ENCODE assay signal across 8 cellular contexts in the genomic region with DNA sequence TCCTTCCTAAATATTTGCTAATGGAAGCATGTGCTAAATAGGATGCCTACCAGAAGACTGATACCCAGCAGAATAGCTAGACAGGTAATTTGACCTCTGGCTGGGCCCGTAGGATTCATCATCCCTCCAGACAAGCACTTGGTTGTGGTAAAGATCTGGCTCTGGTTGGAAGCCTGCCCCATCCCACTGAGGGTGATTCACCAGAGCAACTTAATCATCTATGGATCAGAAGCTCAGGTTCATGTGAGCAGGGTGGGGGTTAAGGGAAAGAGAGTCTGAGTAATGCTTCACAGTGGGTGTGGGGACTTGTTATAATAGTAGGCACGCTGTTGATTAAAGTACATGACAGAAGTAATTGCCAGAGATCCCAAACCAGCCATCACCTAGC. TPM values are rescaled to one million over a fixed set of nuclear protein-coding genes. Genes with fewer than 3 reads are reported as not detected.
DNase-seq lines count a peak whose midpoint lies in the region; ATAC-seq and TF ChIP-seq lines count a peak whose summit lies in the region.
"Not testable (repeated sequence)": the region's sequence is repeated elsewhere in the genome, so short reads cannot be mapped to it uniquely, and the experiment has no call there.
"Had no signal": no experiment of that assay in that cellular context is flagged by ENCODE, and none has a peak within 500 bp of the region (broad histone marks: within the 10 kb centered on the region; RNA-seq: fewer than 3 reads in every experiment).

No MANE protein-coding gene starts in this region.

- BruUV-seq in IMR-90 (replicated peaks; lab: Mats Ljungman, UMichigan): not testable (repeated sequence)

- H3K36me3 ChIP-seq in IMR-90 (ENCODE audit: control insufficient read depth, insufficient read depth, low read length); brain microvascular endothelial cell (replicated peaks): not testable (repeated sequence)

- not testable (repeated sequence) for H3K23ac ChIP-seq in IMR-90 (ENCODE audit: low read depth, low read length)

- H3K27me3 ChIP-seq in IMR-90 (ENCODE audit: control insufficient read depth, insufficient read depth, low read length); brain microvascular endothelial cell (replicated peaks): not testable (repeated sequence)

- not testable (repeated sequence) for H4K8ac ChIP-seq in IMR-90 (ENCODE audit: low read depth in 2 of 2, low read length in 2 of 2)

- H3K4me3 Mint-ChIP-seq in T-helper 2 cell treated with Interferon-gamma antibody and Interleukin-4, amounts not matched to agents 5 μg/mL and 100 μg/mL, for 36 hours: not testable (repeated sequence)

- POLR2A ChIA-PET in IMR-90 (lab: Charles Lee; ENCODE audit: unreplicated experiment): not testable (repeated sequence)

- not testable (repeated sequence) for TF ChIP-seq POLR2A in IMR-90 (IDR thresholded peaks at IDR 0.05; ENCODE audit: low read depth, low read length)

- not testable (repeated sequence) for H3K9me1 ChIP-seq in IMR-90 (ENCODE audit: insufficient read depth, low read length)

- H4K91ac ChIP-seq in IMR-90 (ENCODE audit: insufficient read depth, low read depth, low read length): not testable (repeated sequence)

- H4K20me1 ChIP-seq in IMR-90 (ENCODE audit: insufficient read depth, low read length): not testable (repeated sequence)

- peak; percentile 86 for ATAC-seq in IMR-90 (ENCODE audit: low read depth)

- H3K56ac ChIP-seq in IMR-90 (ENCODE audit: extremely low read depth, insufficient read depth, low read length): not testable (repeated sequence)

- not testable (repeated sequence) for H3K27me3 Mint-ChIP-seq in T-helper 2 cell treated with Interferon-gamma antibody and Interleukin-4, amounts not matched to agents 5 μg/mL and 100 μg/mL, for 36 hours (ENCODE audit: low read depth)

- not testable (repeated sequence) for H3K4me1 Mint-ChIP-seq in T-helper 2 cell treated with Interferon-gamma antibody and Interleukin-4, amounts not matched to agents 5 μg/mL and 100 μg/mL, for 36 hours (ENCODE audit: low read depth)

- H2AK9ac ChIP-seq in IMR-90 (replicated peaks; ENCODE audit: low read depth, low read length, poor library complexity): not testable (repeated sequence)

- H2BK120ac ChIP-seq in IMR-90 (ENCODE audit: low read depth, low read length): not testable (repeated sequence)

- CTCF ChIA-PET in IMR-90 (lab: Yijun Ruan, JAX): not testable (repeated sequence)

- not testable (repeated sequence) for TF ChIP-seq RAD21 in IMR-90 (IDR thresholded peaks at IDR 0.05; ENCODE audit: low read length)

- TF ChIP-seq CTCF in IMR-90 (conservative IDR thresholded peaks at IDR 0.05; ENCODE audit: low read depth, low read length); brain microvascular endothelial cell (IDR thresholded peaks at IDR 0.05; ENCODE audit: low read depth, low read length, missing control alignments): not testable (repeated sequence)

- H2AK5ac ChIP-seq in IMR-90 (ENCODE audit: low read depth, low read length): not testable (repeated sequence)

- not testable (repeated sequence) for H3K79me1 ChIP-seq in IMR-90 (ENCODE audit: low read depth in 1 of 2, low read length in 2 of 2)

- not testable (repeated sequence) for H3K4me1 ChIP-seq in IMR-90 (ENCODE audit: control insufficient read depth, insufficient read depth, low read length)

- not testable (repeated sequence) for H2BK15ac ChIP-seq in IMR-90 (ENCODE audit: low read depth, low read length)

- H3K9me3 ChIP-seq in IMR-90 (ENCODE audit: control insufficient read depth, insufficient read depth, low read length): not testable (repeated sequence)

- not testable (repeated sequence) for H2AFZ ChIP-seq in IMR-90 (replicated peaks; ENCODE audit: low read length, poor library complexity)

- DNase-seq in IMR-90: not testable (repeated sequence)
- peak; percentile 15 for DNase-seq in T-helper 2 cell treated with Interferon-gamma antibody and Interleukin-4, amounts not matched to agents 5 μg/mL and 100 μg/mL, for 36 hours (ENCODE audit: low spot score)
- peak; percentile 46 for DNase-seq in activated CD8-positive, alpha-beta memory T cell treated with anti-CD3 and anti-CD28 coated beads, Interleukin-2, amount 50 U/mL, for 48 hours
- DNase-seq in brain microvascular endothelial cell: peak; percentile 94
- DNase-seq in kidney glomerular epithelial cell (lab: John Stamatoyannopoulos, UW): peak; percentile 64
- peak; percentile 29 for DNase-seq in stimulated activated CD4-positive, alpha-beta T cell treated with anti-CD3 and anti-CD28 coated beads, Interleukin-1b, Interleukin-23, amount 100 ng/mL, for 48 hours
- peak; percentile 6 to 15 for DNase-seq in stimulated activated CD8-positive, alpha-beta memory T cell treated with anti-CD3 and anti-CD28 coated beads, Interleukin-7, amount 100 ng/mL, for 48 hours (ENCODE audit: extremely low read depth in 1 of 2, low read depth in 1 of 2)

- not testable (repeated sequence) for H3K4me2 ChIP-seq in IMR-90 (ENCODE audit: low read depth, low read length)

- dilution Hi-C loops in IMR-90 (cut with HindIII; ENCODE audit: low sequenced_read_pairs, unreplicated experiment): not testable (repeated sequence)

- H3K9ac ChIP-seq in IMR-90 (ENCODE audit: low read depth, low read length): not testable (repeated sequence)

- in situ Hi-C loops in IMR-90 (cut with MboI; ENCODE audit: low sequenced_read_pairs); brain microvascular endothelial cell (cut with HindIII; ENCODE audit: low pct_ligation_motif_present, low sequenced_read_pairs): not testable (repeated sequence)

- not testable (repeated sequence) for H3K18ac ChIP-seq in IMR-90 (ENCODE audit: low read depth, low read length)

- no CpG with 5 or more reads among the region's 2 CpGs for WGBS in IMR-90 (ENCODE audit: extremely low coverage in 2 of 2, insufficient read length in 1 of 2), 2 experiments

- H3K36me3 Mint-ChIP-seq in T-helper 2 cell treated with Interferon-gamma antibody and Interleukin-4, amounts not matched to agents 5 μg/mL and 100 μg/mL, for 36 hours (ENCODE audit: low read depth): not testable (repeated sequence)

- not testable (repeated sequence) for H3K14ac ChIP-seq in IMR-90 (replicated peaks; ENCODE audit: low read depth, low read length)

- not testable (repeated sequence) for H3K27ac ChIP-seq in IMR-90 (ENCODE audit: insufficient read depth, low read length); brain microvascular endothelial cell

- H3K27ac Mint-ChIP-seq in T-helper 2 cell treated with Interferon-gamma antibody and Interleukin-4, amounts not matched to agents 5 μg/mL and 100 μg/mL, for 36 hours: not testable (repeated sequence)

- not testable (repeated sequence) for H3K4ac ChIP-seq in IMR-90 (ENCODE audit: low read depth, low read length)

- not testable (repeated sequence) for H2BK5ac ChIP-seq in IMR-90 (ENCODE audit: low read depth, low read length, poor library complexity, severe bottlenecking)

- not testable (repeated sequence) for H2BK20ac ChIP-seq in IMR-90 (ENCODE audit: low read depth, low read length)

- intact Hi-C loops in IMR-90 (cut with micrococcal nuclease): not testable (repeated sequence)

- not testable (repeated sequence) for H4K5ac ChIP-seq in IMR-90 (ENCODE audit: low read depth, low read length)

- not testable (repeated sequence) for H3K9me3 Mint-ChIP-seq in T-helper 2 cell treated with Interferon-gamma antibody and Interleukin-4, amounts not matched to agents 5 μg/mL and 100 μg/mL, for 36 hours

- H3K4me3 ChIP-seq in IMR-90 (ENCODE audit: insufficient read depth, low read depth, low read length); brain microvascular endothelial cell (ENCODE audit: low read depth, low read length): not testable (repeated sequence)

RNA-seq across cellular contexts. Expression of gene FAM72A, which starts 26.5 kb away (rescaled TPM):
- total RNA-seq in IMR-90 (2012; rRNA removed): 2.2 and 4.2 TPM in 2 replicates
- 3.8 and 5.0 TPM in 2 replicates for polyA plus RNA-seq in IMR-90 (2012; rRNA removed)
- polyA plus RNA-seq in IMR-90 (2012; cell fraction: cytosol; rRNA removed): 2.3 and 2.4 TPM in 2 replicates
- 2.4 and 6.2 TPM in 2 replicates for polyA plus RNA-seq in IMR-90 (2012; cell fraction: nucleus; rRNA removed; ENCODE audit: low replicate concordance)

RNA-seq across cellular contexts. Expression of gene SRGAP2, which starts 27.2 kb away (rescaled TPM):
- 33.3 and 50.3 TPM in 2 replicates for total RNA-seq in IMR-90 (2012; rRNA removed)
- 19.7 and 20.7 TPM in 2 replicates for polyA plus RNA-seq in IMR-90 (2012; rRNA removed)
- 8.1 and 12.3 TPM in 2 replicates for polyA plus RNA-seq in IMR-90 (2012; cell fraction: cytosol; rRNA removed)
- polyA plus RNA-seq in IMR-90 (2012; cell fraction: nucleus; rRNA removed; ENCODE audit: low replicate concordance): 46.8 and 67.8 TPM in 2 replicates

RNA-seq across cellular contexts. Expression of gene AVPR1B, which starts 58.9 kb away (rescaled TPM):
- total RNA-seq in IMR-90 (2012; rRNA removed): not detected in 2 replicates
- polyA plus RNA-seq in IMR-90 (2012; rRNA removed): not detected in 2 replicates
- not detected in 2 replicates for polyA plus RNA-seq in IMR-90 (2012; cell fraction: cytosol; rRNA removed)
- polyA plus RNA-seq in IMR-90 (2012; cell fraction: nucleus; rRNA removed; ENCODE audit: low replicate concordance): not detected in 2 replicates
- total RNA-seq: CD4-positive, alpha-beta T cell had no signal
